ENCODE assay signal across 14 cellular contexts in genomic region chr7:92557249-92557648, GRCh38.
"Had no signal": no experiment of that assay in that cellular context is flagged by ENCODE, and none has a peak within 500 bp of the region (broad histone marks: within the 10 kb centered on the region; RNA-seq: fewer than 3 reads in every experiment).

No MANE protein-coding gene starts in this region.

- H3K36me3 Mint-ChIP-seq: natural killer cell treated with Interleukin-12 subunit alpha and Interleukin-12 subunit beta and Interleukin-15 and Interleukin-18, amount 100 ng/mL, for 72 hours had no signal

- H3K4me3 Mint-ChIP-seq: activated naive CD4-positive, alpha-beta T cell treated with anti-CD3 and anti-CD28 coated beads, Interleukin-2, amount 10 ng/mL, durations not matched to agents 7 days and 5 days; activated T-cell treated with anti-CD3 and anti-CD28 coated beads, Interleukin-2, amount 50 U/mL, for 24 hours; natural killer cell treated with Interleukin-12 subunit alpha and Interleukin-12 subunit beta and Interleukin-15 and Interleukin-18, amount 100 ng/mL, for 72 hours had no signal

- H3K27ac ChIP-seq: esophagus muscularis mucosa, hepatocyte had no signal

- H2AFZ ChIP-seq: hepatocyte had no signal

- ATAC-seq: natural killer cell treated with Interleukin-12 subunit alpha and Interleukin-12 subunit beta and Interleukin-15 and Interleukin-18, amount 100 ng/mL, for 72 hours had no signal

- DNase-seq: activated CD4-positive, alpha-beta T cell treated with anti-CD3 and anti-CD28 coated beads, Interleukin-2, amount 50 U/mL, for 48 hours; activated CD4-positive, CD25-positive, alpha-beta regulatory T cell treated with anti-CD3 and anti-CD28 coated beads, Interleukin-2, amount 50 U/mL, for 72 hours; activated naive CD4-positive, alpha-beta T cell treated with anti-CD3 and anti-CD28 coated beads, Interleukin-2, amount 10 ng/mL, durations not matched to agents 7 days and 5 days; activated T-cell treated with anti-CD3 and anti-CD28 coated beads, Interleukin-2, amount 50 U/mL, for 24 hours; occipital lobe; stimulated activated naive CD4-positive, alpha-beta T cell; T1000; trophoblast cell had no signal

- H3K27ac Mint-ChIP-seq: activated T-cell treated with anti-CD3 and anti-CD28 coated beads, Interleukin-2, amount 50 U/mL, for 24 hours had no signal

- H3K4me3 ChIP-seq: esophagus muscularis mucosa, hepatocyte had no signal

- H3K9me3 Mint-ChIP-seq: activated naive CD4-positive, alpha-beta T cell treated with anti-CD3 and anti-CD28 coated beads, Interleukin-2, amount 10 ng/mL, durations not matched to agents 7 days and 5 days; activated T-cell treated with anti-CD3 and anti-CD28 coated beads, Interleukin-2, amount 50 U/mL, for 24 hours; natural killer cell treated with Interleukin-12 subunit alpha and Interleukin-12 subunit beta and Interleukin-15 and Interleukin-18, amount 100 ng/mL, for 72 hours had no signal

- H3K4me1 Mint-ChIP-seq: activated naive CD4-positive, alpha-beta T cell treated with anti-CD3 and anti-CD28 coated beads, Interleukin-2, amount 10 ng/mL, durations not matched to agents 7 days and 5 days had no signal

- H3K79me2 ChIP-seq: hepatocyte had no signal

- H3K27me3 Mint-ChIP-seq: activated T-cell treated with anti-CD3 and anti-CD28 coated beads, Interleukin-2, amount 50 U/mL, for 24 hours; natural killer cell treated with Interleukin-12 subunit alpha and Interleukin-12 subunit beta and Interleukin-15 and Interleukin-18, amount 100 ng/mL, for 72 hours had no signal

- H3K9me3 ChIP-seq: esophagus muscularis mucosa had no signal

- FAIRE-seq: astrocyte, bronchial epithelial cell, keratinocyte had no signal

- H3K27me3 ChIP-seq: esophagus muscularis mucosa, hepatocyte had no signal

- H3K4me2 ChIP-seq: hepatocyte had no signal
